In the genomic region with DNA sequence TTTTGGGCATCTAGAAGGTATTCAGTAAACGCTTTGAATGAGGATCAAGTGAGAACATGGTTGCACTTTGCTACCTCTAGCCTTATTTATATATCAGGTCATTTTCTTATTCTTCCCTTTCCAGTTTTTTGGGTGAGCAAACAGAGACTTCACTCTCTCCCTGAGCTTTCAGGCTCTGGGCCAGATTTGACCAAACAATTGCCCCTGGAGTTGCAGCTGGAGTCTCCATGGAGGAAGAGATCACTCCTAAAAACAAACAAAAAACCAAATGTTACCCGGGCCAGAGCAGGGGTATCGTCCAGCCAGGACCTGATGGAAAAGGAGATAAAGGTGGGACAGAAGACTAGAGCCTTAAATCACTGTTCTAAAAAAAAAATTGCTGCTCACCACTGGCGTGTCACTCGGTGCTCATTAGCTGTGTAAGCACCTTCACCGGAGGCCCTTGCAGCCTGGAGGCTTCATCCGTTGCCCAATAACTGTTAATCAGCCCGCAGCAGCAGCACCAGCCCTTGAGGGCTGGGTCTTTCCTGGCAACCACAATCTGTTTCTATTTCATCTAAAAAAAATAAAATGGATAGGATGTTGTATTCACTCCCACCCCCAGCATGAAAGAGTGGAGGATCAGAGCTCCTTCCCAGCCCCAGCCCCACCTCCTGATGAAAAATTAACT, we compare ENCODE assay signal across 17 cellular contexts.
DNase-seq lines count a peak whose midpoint lies in the region; TF ChIP-seq lines count a peak whose summit lies in the region.
"Had no signal": no experiment of that assay in that cellular context is flagged by ENCODE, and none has a peak within 500 bp of the region (broad histone marks: within the 10 kb centered on the region; RNA-seq: fewer than 3 reads in every experiment).

No MANE protein-coding gene starts in this region.

- WGBS in mesenchymal stem cell, result 73% methylated on average over 6 of the region's 8 CpGs

- no peak overlapping the region for H3K23ac ChIP-seq in mesenchymal stem cell (ENCODE audit: low read length in 2 of 2)

- H2AK5ac ChIP-seq in mesenchymal stem cell (ENCODE audit: low read length, severe bottlenecking), result peak overlapping the region; percentile 20

- no peak overlapping the region for H3K18ac ChIP-seq in mesenchymal stem cell (ENCODE audit: low read depth in 1 of 2, low read length in 2 of 2)

- H4K91ac ChIP-seq in mesenchymal stem cell (ENCODE audit: low read length), result no peak overlapping the region

- H3K27me3 ChIP-seq in mesenchymal stem cell (ENCODE audit: control insufficient read depth in 1 of 2, insufficient read depth in 1 of 2, low read length in 2 of 2), result peaks cover 0 to 47% of the 10 kb centered on the region in 2 experiments
- H3K27me3 ChIP-seq: MG63 had no signal

- no peaks in the 10 kb centered on the region for H3K9me3 ChIP-seq in mesenchymal stem cell (ENCODE audit: control insufficient read depth, low read length)
- H3K9me3 ChIP-seq: MG63 had no signal

- H2BK15ac ChIP-seq in mesenchymal stem cell (ENCODE audit: low read depth, poor library complexity, severe bottlenecking), result no peak overlapping the region

- no peak overlapping the region for H3K4me2 ChIP-seq in mesenchymal stem cell (ENCODE audit: low read length, poor library complexity, severe bottlenecking)

- peaks cover 47% of the 10 kb centered on the region for H3K4me1 ChIP-seq in mesenchymal stem cell (ENCODE audit: control insufficient read depth, insufficient read depth, low read depth, low read length)

- DNase-seq in H4 (ENCODE audit: low spot score), result peak; percentile 20
- peak; percentile 49 for DNase-seq in NCI-H226
- DNase-seq in mesenchymal stem cell, result no peak
- DNase-seq in COLO829 (ENCODE audit: low spot score), result no peak
- DNase-seq in NCI-H1436 (lab: John Stamatoyannopoulos, UW), result no peak
- no peak for DNase-seq in dedifferentiated amniotic fluid mesenchymal stem cell (ENCODE audit: extremely low spot score)
- no peak for DNase-seq in NCI-H748 (lab: John Stamatoyannopoulos, UW; ENCODE audit: unreplicated experiment)
- DNase-seq: ACHN, DMS53, GOT3, MG63, NCI-H1105, NCI-H187 treated with DMSO at 0.1 percent for 48 hours, NCI-H748 treated with DMSO at 0.1 percent for 48 hours, SHP77, T-helper 2 cell had no signal

- no peak overlapping the region for H2BK12ac ChIP-seq in mesenchymal stem cell (ENCODE audit: low read length in 2 of 2)

- H2AFZ ChIP-seq in mesenchymal stem cell (ENCODE audit: low read depth, low read length), result no peak overlapping the region

- no peak overlapping the region for H3K4ac ChIP-seq in mesenchymal stem cell (ENCODE audit: low read depth in 1 of 2, low read length in 2 of 2)

- peaks cover 0 to 25% of the 10 kb centered on the region in 2 experiments for H3K36me3 ChIP-seq in mesenchymal stem cell (ENCODE audit: control insufficient read depth in 1 of 2, insufficient read depth in 2 of 2, low read depth in 1 of 2, low read length in 2 of 2)

- no peak overlapping the region for H4K8ac ChIP-seq in mesenchymal stem cell (ENCODE audit: low read length)

- no peak overlapping the region for H2BK5ac ChIP-seq in mesenchymal stem cell (ENCODE audit: low read depth, low read length, poor library complexity, severe bottlenecking)

- H3K9ac ChIP-seq in mesenchymal stem cell (ENCODE audit: low read length), result no peak overlapping the region

- H2BK120ac ChIP-seq in mesenchymal stem cell (ENCODE audit: low read depth, low read length), result no peak overlapping the region

- H3K14ac ChIP-seq in mesenchymal stem cell (ENCODE audit: low read length in 2 of 2), result no peak overlapping the region

- no peak for TF ChIP-seq CTCF in VCaP (conservative IDR thresholded peaks at IDR 0.05)

- H3K79me1 ChIP-seq in mesenchymal stem cell (replicated peaks; ENCODE audit: low read length, poor library complexity, severe bottlenecking), result peaks cover 22% of the 10 kb centered on the region

- H3K4me3 ChIP-seq in mesenchymal stem cell (ENCODE audit: insufficient read depth in 1 of 2, low read depth in 1 of 2, low read length in 2 of 2), result no peak overlapping the region
- H3K4me3 ChIP-seq: MG63 had no signal

- H3K27ac ChIP-seq in VCaP, result peak overlapping the region; percentile 22; the same call in 1 of the 2 replicates
- peak overlapping the region; percentile 39 for H3K27ac ChIP-seq in mesenchymal stem cell (ENCODE audit: low read length, poor library complexity, severe bottlenecking)

Comparison
In these comparisons a context has a peak if more than half of its experiments do, and no peak if none do; other contexts are left out.
1. DNase-seq: peak in H4 (single experiment) and NCI-H226 (single experiment); none in mesenchymal stem cell (single experiment), COLO829 (single experiment), NCI-H1436 (single experiment), dedifferentiated amniotic fluid mesenchymal stem cell (single experiment) and NCI-H748 (single experiment).